8 cellular contexts compared by ENCODE assay signal in the genomic region with DNA sequence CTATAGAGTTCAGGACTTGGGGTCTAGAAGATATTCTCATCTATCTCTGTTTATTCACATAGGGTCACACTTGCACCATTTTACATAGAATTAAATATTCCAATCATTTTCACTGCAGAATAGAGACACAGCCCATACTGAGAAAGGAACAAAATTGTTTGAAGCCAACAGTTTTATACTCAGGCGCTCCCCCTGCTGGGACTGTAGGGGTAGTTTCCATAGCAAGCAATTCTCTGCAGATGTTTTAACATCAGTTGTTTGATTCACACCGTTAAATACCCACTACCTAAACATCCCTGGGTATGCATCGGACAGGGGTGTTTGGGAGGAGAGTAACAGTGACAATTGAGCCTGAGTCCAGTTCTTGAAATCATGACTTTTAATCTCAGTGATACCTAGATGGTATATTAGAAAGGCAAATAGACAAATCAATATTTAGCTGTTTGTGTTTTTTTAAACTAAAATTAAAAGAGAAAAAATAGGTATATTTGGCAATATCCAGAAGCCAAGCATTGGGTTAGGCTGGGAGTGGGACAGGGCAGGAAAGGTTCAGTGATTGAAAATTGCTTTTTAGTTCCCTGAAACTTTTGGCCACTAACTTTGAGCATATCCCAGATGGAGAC. TPM values are rescaled to one million over a fixed set of nuclear protein-coding genes. Genes with fewer than 3 reads are reported as not detected.
DNase-seq lines count a peak whose midpoint lies in the region; ATAC-seq, FAIRE-seq and TF ChIP-seq lines count a peak whose summit lies in the region.

No MANE protein-coding gene starts in this region.

- H3K4me2 ChIP-seq in neural cell (ENCODE audit: low read length): no peak overlapping the region

- H3K27me3 ChIP-seq in neural cell (ENCODE audit: insufficient read depth, low read depth, low read length): no peaks in the 10 kb centered on the region

- no peaks in the 10 kb centered on the region for H3F3A ChIP-seq in neural cell (ENCODE audit: insufficient read depth, low read length, poor library complexity, severe bottlenecking)

- peak; percentile 32 for DNase-seq in NCI-H2107 treated with DMSO at 0.1 percent for 48 hours (lab: John Stamatoyannopoulos, UW; ENCODE audit: unreplicated experiment)
- no peak for DNase-seq in NCI-H2107 (lab: John Stamatoyannopoulos, UW)
- DNase-seq in HTR-8/SVneo (ENCODE audit: insufficient read length, low spot score): peak; percentile 36
- DNase-seq in UCSD-AML1 (lab: John Stamatoyannopoulos, UW; ENCODE audit: unreplicated experiment): peak; percentile 10
- DNase-seq in effector CD4-positive, alpha-beta T cell: peak; percentile 17
- no peak for DNase-seq in NCI-H446 treated with DMSO at 0.1 percent for 48 hours (lab: John Stamatoyannopoulos, UW)

- no peak overlapping the region for H3K27ac ChIP-seq in neural cell (ENCODE audit: low read length)

- TF ChIP-seq CTCF in neural cell (IDR thresholded peaks at IDR 0.05; ENCODE audit: poor library complexity, severe bottlenecking): peak; percentile 63

- FAIRE-seq in HTR-8/SVneo (lab: Jason Lieb, UNC): no peak

- no peak overlapping the region for H3K9ac ChIP-seq in neural cell (ENCODE audit: low read length)

- TF ChIP-seq RAD21 in neural cell (conservative IDR thresholded peaks at IDR 0.05): peak; percentile 32

- H4K20me1 ChIP-seq in neural cell (ENCODE audit: insufficient read depth): no peaks in the 10 kb centered on the region

- no peaks in the 10 kb centered on the region for H3K9me3 ChIP-seq in neural cell (ENCODE audit: low read length)

- no peaks in the 10 kb centered on the region for H3K36me3 ChIP-seq in neural cell (ENCODE audit: insufficient read depth, low read length)

- TF ChIP-seq EP300 in neural cell (conservative IDR thresholded peaks at IDR 0.05; ENCODE audit: poor library complexity, severe bottlenecking): no peak

- H2AFZ ChIP-seq in neural cell (ENCODE audit: low read depth, low read length): no peak overlapping the region

- H3K4me3 ChIP-seq in neural cell (ENCODE audit: low read length): no peak overlapping the region

- no peak for ATAC-seq in GM21528 (IDR thresholded peaks at IDR 0.05; ENCODE audit: low FRiP score, unreplicated experiment)

- H3K79me2 ChIP-seq in neural cell (replicated peaks; ENCODE audit: insufficient read depth, low read length): no peaks in the 10 kb centered on the region

- H3K9me2 ChIP-seq in neural cell (ENCODE audit: insufficient read depth, low read length): no peaks in the 10 kb centered on the region

TF ChIP-seq in neural cell, 6 proteins besides CTCF, POLR2A, EP300 and RAD21:
- TF ChIP-seq TAF1 (IDR thresholded peaks at IDR 0.05; ENCODE audit: low read depth) (no peak), SMC3 (conservative IDR thresholded peaks at IDR 0.05; ENCODE audit: poor library complexity) (peak; percentile 56)

RNA-seq across cellular contexts. Expression of gene LONRF3, which starts 33.8 kb away (rescaled TPM):
- 0.30 and 0.41 TPM in 2 replicates for polyA plus RNA-seq in neural cell
- 0.73 and 1.0 TPM in 2 replicates for polyA minus RNA-seq in neural cell

Comparison
In these comparisons a context has a peak if more than half of its experiments do, and no peak if none do; other contexts are left out.
1. DNase-seq: peak in NCI-H2107 treated with DMSO at 0.1 percent for 48 hours (single experiment), HTR-8/SVneo (single experiment), UCSD-AML1 (single experiment) and effector CD4-positive, alpha-beta T cell (single experiment); none in NCI-H2107 (single experiment) and NCI-H446 treated with DMSO at 0.1 percent for 48 hours (single experiment).